8 cellular contexts compared by ENCODE assay signal in the genomic region with DNA sequence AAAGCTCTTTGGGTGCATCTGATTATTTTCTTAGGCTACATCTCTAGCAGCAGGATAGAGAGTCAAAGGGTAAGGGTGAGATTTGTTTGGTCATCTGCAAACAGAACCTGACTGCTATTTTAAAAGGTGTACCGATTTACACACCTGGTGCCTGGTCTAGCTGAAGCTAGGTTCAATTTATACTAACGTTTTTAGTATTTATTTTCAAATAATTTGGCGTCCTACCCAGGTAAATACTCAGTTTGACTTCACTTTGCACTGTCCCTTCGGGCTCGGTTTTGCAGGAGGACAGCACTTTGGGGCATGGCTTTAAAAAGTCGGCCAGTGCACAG. TPM values are rescaled to one million over a fixed set of nuclear protein-coding genes. Genes with fewer than 3 reads are reported as not detected.
DNase-seq lines count a peak whose midpoint lies in the region; ATAC-seq, FAIRE-seq and TF ChIP-seq lines count a peak whose summit lies in the region.

No MANE protein-coding gene starts in this region.

- no peaks in the 10 kb centered on the region for H3K27me3 ChIP-seq in AG04450 (ENCODE audit: control insufficient read depth, insufficient read depth, low read length)
- H3K27me3 ChIP-seq in HUES48 (ENCODE audit: control insufficient read depth, insufficient read depth, low read length), result no peaks in the 10 kb centered on the region
- no peaks in the 10 kb centered on the region for H3K27me3 ChIP-seq in bronchial epithelial cell (ENCODE audit: control insufficient read depth, insufficient read depth, low read length)
- H3K27me3 ChIP-seq in muscle layer of colon (ENCODE audit: control insufficient read depth in 1 of 2, insufficient read depth in 2 of 2, low read length in 2 of 2), result no peaks in the 10 kb centered on the region

- no peak for DNase-seq in AG04450 (ENCODE audit: low read depth, low spot score)
- no peak for DNase-seq in bronchial epithelial cell (ENCODE audit: low read depth)
- DNase-seq in NCI-H748 treated with DMSO at 0.1 percent for 48 hours (lab: John Stamatoyannopoulos, UW), result no peak
- no peak for DNase-seq in COLO829 (ENCODE audit: low spot score)

- TF ChIP-seq CTCF in AG04450 (IDR thresholded peaks at IDR 0.05; ENCODE audit: low read depth, low read length) (no peak), bronchial epithelial cell (IDR thresholded peaks at IDR 0.05; ENCODE audit: insufficient read depth, low read length, severe bottlenecking) (no peak)

- H3K9me3 ChIP-seq in AG04450 (ENCODE audit: control insufficient read depth, insufficient read depth, low read length) (no peaks in the 10 kb centered on the region), HUES48 (ENCODE audit: control insufficient read depth, insufficient read depth, low read length) (no peaks in the 10 kb centered on the region), muscle layer of colon (ENCODE audit: low read length) (no peaks in the 10 kb centered on the region)

- H3K36me3 ChIP-seq in HUES48 (ENCODE audit: control insufficient read depth, insufficient read depth, low read length) (peaks cover 26% of the 10 kb centered on the region), bronchial epithelial cell (ENCODE audit: control insufficient read depth, insufficient read depth, low read length) (no peaks in the 10 kb centered on the region), muscle layer of colon (ENCODE audit: insufficient read depth, low read length) (no peaks in the 10 kb centered on the region)

- ATAC-seq in HG03460 (IDR thresholded peaks at IDR 0.05; ENCODE audit: unreplicated experiment) (no peak), GM18519 (IDR thresholded peaks at IDR 0.05; ENCODE audit: low FRiP score, unreplicated experiment) (no peak)

- H3K27ac ChIP-seq in AG04450 (ENCODE audit: low read depth, low read length) (peak overlapping the region; percentile 94), HUES48 (ENCODE audit: low read depth, low read length) (peak overlapping the region; percentile 96), muscle layer of colon (ENCODE audit: low read depth, low read length) (peak overlapping the region; percentile 98)

- CTCF ChIA-PET in AG04450 (lab: Charles Lee), result interaction anchor here (0.5 to 3.3 kb wide), 18 partner anchors 8 to 382 kb away, joined by 3 to 22 read pairs (median 4); no protein-coding TSS in a partner anchor

- FAIRE-seq in bronchial epithelial cell (lab: Jason Lieb, UNC), result no peak

- H3K4me3 ChIP-seq in AG04450 (ENCODE audit: low read depth, low read length), result peak overlapping the region; percentile 97
- peak overlapping the region; percentile 86 for H3K4me3 ChIP-seq in HUES48 (ENCODE audit: low read depth, low read length)
- peak overlapping the region; percentile 74 for H3K4me3 ChIP-seq in bronchial epithelial cell (ENCODE audit: low read depth, low read length)
- H3K4me3 ChIP-seq in muscle layer of colon (ENCODE audit: low read depth in 1 of 2, low read length in 2 of 2), result peak overlapping the region; percentile 61 to 81

- H3K9ac ChIP-seq in HUES48 (ENCODE audit: low read depth, low read length) (peak overlapping the region; percentile 99), muscle layer of colon (ENCODE audit: low read length) (peak overlapping the region; percentile 31)

- POLR2A ChIA-PET in AG04450 (lab: Yijun Ruan, JAX), result interaction anchor here (0.6 to 1.1 kb wide), 7 partner anchors 13 to 301 kb away, joined by 3 to 4 read pairs (median 3); a partner anchor contains a TSS

- H3K4me1 ChIP-seq in HUES48 (ENCODE audit: control insufficient read depth, insufficient read depth, low read length) (peaks cover 34% of the 10 kb centered on the region), muscle layer of colon (ENCODE audit: insufficient read depth, low read length) (peaks cover 6% of the 10 kb centered on the region)

RNA-seq across cellular contexts. Expression of a gene that starts 0.7 kb away (rescaled TPM):
- 42.5 and 51.5 TPM in 2 replicates for polyA plus RNA-seq in AG04450 (2011; rRNA removed)
- 8.1 and 15.1 TPM in 2 replicates for polyA minus RNA-seq in AG04450 (2011; rRNA and poly(A)+ RNA removed)
- 11.8 and 13.8 TPM in 2 replicates for total RNA-seq in bronchial epithelial cell

RNA-seq across cellular contexts. Expression of a gene that starts 0.7 kb away (rescaled TPM):
- polyA plus RNA-seq in AG04450 (2011; rRNA removed), result 12.1 and 15.7 TPM in 2 replicates
- polyA minus RNA-seq in AG04450 (2011; rRNA and poly(A)+ RNA removed), result 15.5 and 16.7 TPM in 2 replicates
- 1.6 and 1.8 TPM in 2 replicates for total RNA-seq in bronchial epithelial cell
